24 cellular contexts compared by ENCODE assay signal in genomic region chr9:81512641-81513040, GRCh38.
"Had no signal": no experiment of that assay in that cellular context is flagged by ENCODE, and none has a peak within 500 bp of the region (broad histone marks: within the 10 kb centered on the region; RNA-seq: fewer than 3 reads in every experiment).

No MANE protein-coding gene starts in this region.

- H3K4me1 ChIP-seq: gastroesophageal sphincter, heart left ventricle, lower lobe of right lung had no signal

- ATAC-seq: esophagus mucosa, gastroesophageal sphincter, heart left ventricle, left cardiac atrium, left ventricle myocardium superior, lower lobe of right lung, mucosa of descending colon had no signal

- H2AFZ ChIP-seq: hepatocyte had no signal

- H3K27ac ChIP-seq: coronary artery, dorsolateral prefrontal cortex, epithelial cell of prostate, esophagus squamous epithelium, gastroesophageal sphincter, heart left ventricle, hepatocyte, left lung, lower lobe of right lung had no signal

- H3K79me2 ChIP-seq: hepatocyte had no signal

- H3K9me3 ChIP-seq: esophagus squamous epithelium, gastroesophageal sphincter, heart left ventricle, lower lobe of right lung, mucosa of descending colon had no signal

- H3K36me3 ChIP-seq: esophagus squamous epithelium, gastroesophageal sphincter, heart left ventricle, left lung, lower lobe of right lung had no signal

- H3K4me2 ChIP-seq: hepatocyte had no signal

- H3K4me3 ChIP-seq: coronary artery, dorsolateral prefrontal cortex, esophagus squamous epithelium, gastroesophageal sphincter, heart left ventricle, hepatocyte, left lung, lower lobe of right lung, mucosa of descending colon had no signal

- DNase-seq: dermis blood vessel endothelial cell; dorsolateral prefrontal cortex; effector CD4-positive, alpha-beta T cell; effector memory CD4-positive, alpha-beta T cell; erythroblast; esophagus squamous epithelium; foreskin fibroblast; foreskin melanocyte; heart left ventricle; hypothalamus; immature natural killer cell; islet precursor cell; left cardiac atrium; left lung; left ventricle myocardium superior; lower lobe of right lung; mesenchymal stem cell; mucosa of descending colon had no signal

- H3K27me3 ChIP-seq: esophagus squamous epithelium, gastroesophageal sphincter, heart left ventricle, hepatocyte, left lung had no signal

- FAIRE-seq: colon had no signal
